Comparison of ENCODE assay signal across 20 cellular contexts in the genomic region with DNA sequence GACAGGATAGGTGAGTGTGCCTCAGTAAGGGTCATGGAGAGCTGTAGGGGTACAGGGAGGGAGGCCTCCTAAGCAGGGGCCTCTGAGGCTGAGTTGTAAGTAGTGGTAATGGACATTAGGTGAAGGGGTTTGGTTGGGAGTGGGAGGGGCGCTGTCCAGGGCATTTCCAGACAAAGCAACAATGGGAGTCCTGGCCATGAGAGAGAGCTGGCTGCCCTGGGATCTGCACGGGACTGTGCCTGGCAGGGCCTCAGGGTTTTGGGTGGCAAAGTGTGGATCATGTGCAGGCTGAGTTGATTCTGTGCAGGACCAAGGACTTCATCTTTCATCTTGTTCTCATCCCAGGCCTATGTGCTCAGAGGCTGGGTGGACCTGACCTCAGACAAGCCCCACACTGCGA.
"Had no signal": no experiment of that assay in that cellular context is flagged by ENCODE, and none has a peak within 500 bp of the region (broad histone marks: within the 10 kb centered on the region; RNA-seq: fewer than 3 reads in every experiment).

No MANE protein-coding gene starts in this region.

- H3K4me3 Mint-ChIP-seq: central memory CD8-positive, alpha-beta T cell; naive B cell had no signal

- H3K4me1 ChIP-seq: prostate gland had no signal

- H3K27me3 Mint-ChIP-seq: central memory CD8-positive, alpha-beta T cell; naive B cell had no signal

- H3K36me3 ChIP-seq: gastrocnemius medialis, left ventricle myocardium inferior, pancreas, prostate gland, right lobe of liver had no signal

- H3K9me3 Mint-ChIP-seq: central memory CD8-positive, alpha-beta T cell; naive B cell had no signal

- H3K4me3 ChIP-seq: esophagus muscularis mucosa, gastrocnemius medialis, heart right ventricle, left ventricle myocardium inferior, lung, pancreas, prostate gland, right lobe of liver, spleen had no signal

- H3K27ac ChIP-seq: epithelial cell of prostate, esophagus muscularis mucosa, gastrocnemius medialis, heart right ventricle, left ventricle myocardium inferior, pancreas, prostate gland, right lobe of liver, spleen had no signal

- ATAC-seq: gastrocnemius medialis, heart right ventricle, pancreas, right lobe of liver had no signal

- DNase-seq: effector memory CD4-positive, alpha-beta T cell; gastrocnemius medialis; heart right ventricle; left ventricle myocardium inferior; mesenchymal stem cell; naive B cell; occipital lobe; pancreas; spleen; stimulated activated CD4-positive, alpha-beta T cell treated with anti-CD3 and anti-CD28 coated beads, Interleukin-15, amount 100 ng/mL, for 24 hours; stimulated activated CD4-positive, alpha-beta T cell treated with anti-CD3 and anti-CD28 coated beads, Interleukin-1b, Interleukin-23, amount 100 ng/mL, for 48 hours; stimulated activated CD4-positive, alpha-beta T cell treated with anti-CD3 and anti-CD28 coated beads, Interleukin-4, amount 100 ng/mL, for 4 hours; stimulated activated naive CD4-positive, alpha-beta T cell; trophoblast cell had no signal

- H3K27me3 ChIP-seq: esophagus muscularis mucosa, gastrocnemius medialis, heart right ventricle, pancreas, right lobe of liver, spleen had no signal

- H3K9me3 ChIP-seq: esophagus muscularis mucosa, gastrocnemius medialis, heart right ventricle, left ventricle myocardium inferior, pancreas, prostate gland, right lobe of liver, spleen had no signal
